ENCODE assay signal across 8 cellular contexts in genomic region chr7:143299840-143300239, GRCh38. TPM values are rescaled to one million over a fixed set of nuclear protein-coding genes. Genes with fewer than 3 reads are reported as not detected.
DNase-seq lines count a peak whose midpoint lies in the region; ATAC-seq and TF ChIP-seq lines count a peak whose summit lies in the region.

No MANE protein-coding gene starts in this region.

- peaks cover 88% of the 10 kb centered on the region for H3K36me3 Mint-ChIP-seq in activated CD8-positive, alpha-beta T cell treated with anti-CD3 and anti-CD28 coated beads for 36 hours (ENCODE audit: low read depth)

- DNase-seq in G401 (ENCODE audit: low spot score) (peak; percentile 33), KBM-7 (peak; percentile 57), epithelial cell of prostate (ENCODE audit: low read depth, low spot score) (no peak), psoas muscle (no peak)
- DNase-seq in activated CD8-positive, alpha-beta T cell treated with anti-CD3 and anti-CD28 coated beads for 36 hours: peak; percentile 67

- peak; percentile 90 for ATAC-seq in activated CD8-positive, alpha-beta T cell treated with anti-CD3 and anti-CD28 coated beads for 36 hours
- ATAC-seq in psoas muscle (peak; percentile 65 to 73 (median 69)), HG03439 (IDR thresholded peaks at IDR 0.05; ENCODE audit: unreplicated experiment) (no peak), HG03025 (IDR thresholded peaks at IDR 0.05; ENCODE audit: low FRiP score, unreplicated experiment) (no peak), HG02938 (IDR thresholded peaks at IDR 0.05; ENCODE audit: unreplicated experiment) (no peak)

- H3K36me3 ChIP-seq in psoas muscle (ENCODE audit: insufficient read depth in 1 of 2, low read depth in 1 of 2): peaks cover 14 to 99% of the 10 kb centered on the region in 2 donors

- H3K9me3 ChIP-seq in psoas muscle: no peaks in the 10 kb centered on the region

- H3K27me3 ChIP-seq in psoas muscle (ENCODE audit: insufficient read depth in 3 of 3, low read length in 2 of 3): no peaks in the 10 kb centered on the region

- intact Hi-C loops in activated CD8-positive, alpha-beta T cell treated with anti-CD3 and anti-CD28 coated beads for 36 hours (cut with micrococcal nuclease): no loop called here
- intact Hi-C loops in psoas muscle (cut with DNase I): no loop called here

- H3K27me3 Mint-ChIP-seq in activated CD8-positive, alpha-beta T cell treated with anti-CD3 and anti-CD28 coated beads for 36 hours: no peaks in the 10 kb centered on the region

- H3K27ac Mint-ChIP-seq in activated CD8-positive, alpha-beta T cell treated with anti-CD3 and anti-CD28 coated beads for 36 hours: no peak overlapping the region

- no peak overlapping the region for H3K4me3 ChIP-seq in psoas muscle

- no peaks in the 10 kb centered on the region for H3K9me3 Mint-ChIP-seq in activated CD8-positive, alpha-beta T cell treated with anti-CD3 and anti-CD28 coated beads for 36 hours

- WGBS in psoas muscle, 3 donors: 60 to 77% (median 65%) methylated on average over 8 of the region's 8 CpGs

- POLR2A ChIA-PET in activated CD8-positive, alpha-beta T cell treated with anti-CD3 and anti-CD28 coated beads for 36 hours (lab: Charles Lee): interaction anchor here (0.7 to 2.7 kb wide), 11 partner anchors 10 to 107 kb away, joined by 3 to 11 read pairs (median 4); partner anchors contain the start of gene CASP2

- peak; percentile 52 for TF ChIP-seq CTCF in activated CD8-positive, alpha-beta T cell treated with anti-CD3 and anti-CD28 coated beads for 36 hours (IDR thresholded peaks at IDR 0.05)
- peak; percentile 49 for TF ChIP-seq CTCF in psoas muscle (IDR thresholded peaks at IDR 0.05)

- H3K4me3 Mint-ChIP-seq in activated CD8-positive, alpha-beta T cell treated with anti-CD3 and anti-CD28 coated beads for 36 hours: no peak overlapping the region

- H3K27ac ChIP-seq in epithelial cell of prostate: peak overlapping the region; percentile 3
- no peak overlapping the region for H3K27ac ChIP-seq in psoas muscle

- CTCF ChIA-PET in activated CD8-positive, alpha-beta T cell treated with anti-CD3 and anti-CD28 coated beads for 36 hours (lab: Charles Lee): interaction anchor here (0.6 to 13.9 kb wide), 34 partner anchors 9 to 297 kb away, joined by 3 to 211 read pairs (median 4); partner anchors contain the start of genes CASP2, EPHA1 and GSTK1

- peaks cover 3% of the 10 kb centered on the region for H3K4me1 ChIP-seq in psoas muscle

- peaks cover 51% of the 10 kb centered on the region for H3K4me1 Mint-ChIP-seq in activated CD8-positive, alpha-beta T cell treated with anti-CD3 and anti-CD28 coated beads for 36 hours (ENCODE audit: low read depth)

- in situ Hi-C loops in G401 (cut with HindIII; ENCODE audit: low sequenced_read_pairs) (no loop called here), KBM-7 (cut with MboI; ENCODE audit: low pct_unique_long_range_greater_than_20kb, low sequenced_read_pairs) (no loop called here)

RNA-seq across cellular contexts. Expression of gene CASP2, which starts 11.7 kb away (rescaled TPM):
- 4.9 and 5.9 TPM in 2 replicates for total RNA-seq in G401 (2014; rRNA removed; shearing (Covaris generic))
- 10 to 100 TPM; 79.6 to 80.9 TPM for total RNA-seq in activated CD8-positive, alpha-beta T cell treated with anti-CD3 and anti-CD28 coated beads for 36 hours
- 1 to 10 TPM; 3.2 to 7.6 (median 4.7) TPM for total RNA-seq in psoas muscle
- 1 to 10 TPM; 1.4 to 4.3 (median 2.0) TPM for polyA plus RNA-seq in psoas muscle

RNA-seq across cellular contexts. Expression of gene TMEM139, which starts 15.1 kb away (rescaled TPM):
- total RNA-seq in G401 (2014; rRNA removed; shearing (Covaris generic)): not detected in 2 replicates
- 1 to 10 TPM; 1.6 to 2.0 TPM for total RNA-seq in activated CD8-positive, alpha-beta T cell treated with anti-CD3 and anti-CD28 coated beads for 36 hours
- under 1 TPM in 1 of 4 donors, not detected in 3; 0.43 TPM for total RNA-seq in psoas muscle
- polyA plus RNA-seq in psoas muscle: under 1 TPM; 0.04 to 0.42 (median 0.31) TPM

RNA-seq across cellular contexts. Expression of gene CLCN1, which starts 16.1 kb away (rescaled TPM):
- total RNA-seq in G401 (2014; rRNA removed; shearing (Covaris generic)): not detected in 2 replicates
- total RNA-seq in activated CD8-positive, alpha-beta T cell treated with anti-CD3 and anti-CD28 coated beads for 36 hours: under 1 TPM in 1 of 2 experiments, not detected in 1; 0.09 TPM
- total RNA-seq in psoas muscle: 10 to 100 TPM in 1 of 4 donors, 1 to 10 TPM in 3; 2.9 to 10.9 (median 6.7) TPM
- polyA plus RNA-seq in psoas muscle: 1 to 10 TPM in 2 of 3 donors, under 1 TPM in 1; 0.73 to 5.5 (median 1.3) TPM

RNA-seq across cellular contexts. Expression of gene GSTK1, which starts 36.6 kb away (rescaled TPM):
- 3.2 and 7.0 TPM in 2 replicates for total RNA-seq in G401 (2014; rRNA removed; shearing (Covaris generic))
- total RNA-seq in activated CD8-positive, alpha-beta T cell treated with anti-CD3 and anti-CD28 coated beads for 36 hours: 100 to 1,000 TPM; 163 to 171 TPM
- total RNA-seq in psoas muscle: 100 to 1,000 TPM in 1 of 4 donors, 10 to 100 TPM in 3; 65.1 to 129 (median 92.6) TPM
- polyA plus RNA-seq in psoas muscle: 100 to 1,000 TPM in 1 of 3 donors, 10 to 100 TPM in 2; 79.8 to 109 (median 93.9) TPM

Comparison
In these comparisons a context has a peak if more than half of its experiments do, and no peak if none do; other contexts are left out.
1. DNase-seq: peak in G401 (single experiment), KBM-7 (single experiment) and activated CD8-positive, alpha-beta T cell treated with anti-CD3 and anti-CD28 coated beads for 36 hours (single experiment); none in epithelial cell of prostate (single experiment) and psoas muscle (0 of 2).
2. ATAC-seq: peak in activated CD8-positive, alpha-beta T cell treated with anti-CD3 and anti-CD28 coated beads for 36 hours (single experiment) and psoas muscle (4 of 4); none in HG03439 (single experiment), HG03025 (single experiment) and HG02938 (single experiment).
3. RNA of gene CASP2, which starts 11.7 kb away (total RNA-seq): 79.6 to 80.9 TPM in activated CD8-positive, alpha-beta T cell treated with anti-CD3 and anti-CD28 coated beads for 36 hours; 4.9 to 5.9 TPM in G401 and 3.2 to 7.6 TPM in psoas muscle; every median in the first group is over 4 times any median in the second.